In genomic region chr4:184645904-184646610, GRCh38 we compare ENCODE assay signal across 10 cellular contexts. TPM values are rescaled to one million over a fixed set of nuclear protein-coding genes. Genes with fewer than 3 reads are reported as not detected.
DNase-seq lines count a peak whose midpoint lies in the region; ATAC-seq and TF ChIP-seq lines count a peak whose summit lies in the region.
"Had no signal": no experiment of that assay in that cellular context is flagged by ENCODE, and none has a peak within 500 bp of the region (broad histone marks: within the 10 kb centered on the region; RNA-seq: fewer than 3 reads in every experiment).

No MANE protein-coding gene starts in this region.

- 57% methylated on average over 6 of the region's 6 CpGs for WGBS in hepatocyte (ENCODE audit: low lambda C conversion rate, missing lambda C conversion rate)
- 35 to 43% (median 41%) methylated on average over 6 of the region's 6 CpGs for WGBS in stomach, 5 donors
- WGBS in heart right ventricle, 2 donors, result 52 to 63% methylated on average over 6 of the region's 6 CpGs

- intact Hi-C loops in activated B cell treated with CpG ODN at 0.5 μM for 24 hours (cut with micrococcal nuclease) (loop anchor here (5.0 to 10.0 kb wide), 6 partner anchors 249 to 1204 kb away; partner anchors contain the start of genes CDKN2AIP, RWDD4 and TRAPPC11), stomach (cut with DNase I; ENCODE audit: low total_unique reads) (no loop called here), heart right ventricle (cut with DNase I) (loop anchor here in 7 of 10 donors (5.0 to 10.0 kb wide), 7 partner anchors 86 to 384 kb away; partner anchors contain the start of gene CENPU (in 3 of the 7))

- H4K20me1 ChIP-seq in hepatocyte (ENCODE audit: insufficient read depth, poor library complexity, severe bottlenecking), result peaks cover 31% of the 10 kb centered on the region

- H3K4me3 ChIP-seq in hepatocyte (no peak overlapping the region), stomach (no peak overlapping the region), heart right ventricle (no peak overlapping the region)
- H3K4me3 ChIP-seq: SJSA1 had no signal

- peaks cover 84% of the 10 kb centered on the region for H3K79me2 ChIP-seq in hepatocyte

- H3K27ac ChIP-seq in hepatocyte, result peak overlapping the region; percentile 99
- peak overlapping the region in 3 of 5 donors; percentile 11 to 100 (median 98) for H3K27ac ChIP-seq in stomach
- peak overlapping the region in 5 of 10 donors; percentile 33 to 100 (median 97) for H3K27ac ChIP-seq in heart right ventricle
- H3K27ac ChIP-seq: SJSA1 had no signal

- TF ChIP-seq CTCF in activated B cell treated with CpG ODN at 0.5 μM for 24 hours (IDR thresholded peaks at IDR 0.05) (no peak), hepatocyte (IDR thresholded peaks at IDR 0.05; ENCODE audit: poor library complexity) (no peak), stomach (IDR thresholded peaks at IDR 0.05) (no peak), heart right ventricle (IDR thresholded peaks at IDR 0.05) (no peak)

- POLR2A ChIA-PET in activated B cell treated with CpG ODN at 0.5 μM for 24 hours (lab: Charles Lee), result no interaction called here

- H2AFZ ChIP-seq in hepatocyte, result no peak overlapping the region

- no peak for DNase-seq in activated T-cell treated with anti-CD3 and anti-CD28 coated beads, Interleukin-2, amount 50 U/mL, for 72 hours
- no peak for DNase-seq in activated T-cell treated with anti-CD3 and anti-CD28 coated beads, Interleukin-2, amount 50 U/mL, for 1 hour
- no peak for DNase-seq in activated B cell treated with CpG ODN at 0.5 μM for 24 hours
- DNase-seq in hepatocyte (ENCODE audit: low spot score), result no peak
- DNase-seq in stomach, result no peak
- no peak for DNase-seq in heart right ventricle
- DNase-seq: AML-193 had no signal

- no peaks in the 10 kb centered on the region for H3K27me3 ChIP-seq in hepatocyte
- H3K27me3 ChIP-seq in stomach, result no peaks in the 10 kb centered on the region
- no peaks in the 10 kb centered on the region for H3K27me3 ChIP-seq in heart right ventricle
- H3K27me3 ChIP-seq: SJSA1 had no signal

- no peak for ATAC-seq in activated T-cell treated with anti-CD3 and anti-CD28 coated beads, Interleukin-2, amount 50 U/mL, for 72 hours (replicated peaks in 1 of 2)
- no peak for ATAC-seq in activated B cell treated with CpG ODN at 0.5 μM for 24 hours (ENCODE audit: low read depth)
- ATAC-seq in GM21390 (IDR thresholded peaks at IDR 0.05; ENCODE audit: unreplicated experiment), result no peak
- no peak for ATAC-seq in GM18505 (IDR thresholded peaks at IDR 0.05; ENCODE audit: unreplicated experiment)
- ATAC-seq in heart right ventricle, result no peak

- no peaks in the 10 kb centered on the region for H3K9me2 ChIP-seq in hepatocyte (replicated peaks; ENCODE audit: insufficient read depth)

- TF ChIP-seq EP300 in stomach (IDR thresholded peaks at IDR 0.05), result no peak

- H3K4me3 Mint-ChIP-seq in activated T-cell treated with anti-CD3 and anti-CD28 coated beads, Interleukin-2, amount 50 U/mL, for 72 hours, result peak overlapping the region; percentile 99 to 100
- peak overlapping the region; percentile 9 for H3K4me3 Mint-ChIP-seq in activated B cell treated with CpG ODN at 0.5 μM for 24 hours

- no peaks in the 10 kb centered on the region for H3K27me3 Mint-ChIP-seq in activated T-cell treated with anti-CD3 and anti-CD28 coated beads, Interleukin-2, amount 50 U/mL, for 72 hours (ENCODE audit: low read depth)
- no peaks in the 10 kb centered on the region for H3K27me3 Mint-ChIP-seq in activated B cell treated with CpG ODN at 0.5 μM for 24 hours

- peaks cover 18 to 24% of the 10 kb centered on the region in 2 donors for H3K36me3 Mint-ChIP-seq in activated T-cell treated with anti-CD3 and anti-CD28 coated beads, Interleukin-2, amount 50 U/mL, for 72 hours (ENCODE audit: insufficient read depth in 2 of 2)
- H3K36me3 Mint-ChIP-seq in activated B cell treated with CpG ODN at 0.5 μM for 24 hours (ENCODE audit: low read depth), result peaks cover 42% of the 10 kb centered on the region

- H3K36me3 ChIP-seq in hepatocyte (replicated peaks; ENCODE audit: insufficient read depth, low read depth), result no peaks in the 10 kb centered on the region
- H3K36me3 ChIP-seq in stomach, result peaks cover 0 to 20% (median 4%) of the 10 kb centered on the region in 4 donors
- peaks cover 0 to 49% (median 0%) of the 10 kb centered on the region in 9 donors for H3K36me3 ChIP-seq in heart right ventricle

- CTCF ChIA-PET in activated B cell treated with CpG ODN at 0.5 μM for 24 hours (lab: Charles Lee), result no interaction called here

- peak overlapping the region; percentile 84 for H3K4me2 ChIP-seq in hepatocyte

- no peaks in the 10 kb centered on the region for H3K9me3 Mint-ChIP-seq in activated T-cell treated with anti-CD3 and anti-CD28 coated beads, Interleukin-2, amount 50 U/mL, for 72 hours
- no peaks in the 10 kb centered on the region for H3K9me3 Mint-ChIP-seq in activated B cell treated with CpG ODN at 0.5 μM for 24 hours

- peak overlapping the region; percentile 86 for H3K27ac Mint-ChIP-seq in activated T-cell treated with anti-CD3 and anti-CD28 coated beads, Interleukin-2, amount 50 U/mL, for 72 hours
- no peak overlapping the region for H3K27ac Mint-ChIP-seq in activated B cell treated with CpG ODN at 0.5 μM for 24 hours

- peaks cover 68% of the 10 kb centered on the region for H3K4me1 Mint-ChIP-seq in activated T-cell treated with anti-CD3 and anti-CD28 coated beads, Interleukin-2, amount 50 U/mL, for 72 hours (ENCODE audit: low read depth)
- peaks cover 54% of the 10 kb centered on the region for H3K4me1 Mint-ChIP-seq in activated B cell treated with CpG ODN at 0.5 μM for 24 hours

- TF ChIP-seq POLR2A in stomach (IDR thresholded peaks at IDR 0.05), result no peak
- no peak for TF ChIP-seq POLR2A in GM18505 (IDR thresholded peaks at IDR 0.05; ENCODE audit: borderline replicate concordance, extremely low read depth, insufficient read depth, insufficient read length)

- H3K9me3 ChIP-seq in hepatocyte (ENCODE audit: low read depth) (no peaks in the 10 kb centered on the region), stomach (no peaks in the 10 kb centered on the region), heart right ventricle (no peaks in the 10 kb centered on the region)

- H3K4me1 ChIP-seq in hepatocyte (ENCODE audit: insufficient read depth) (peaks cover 26% of the 10 kb centered on the region), stomach (peaks cover 42 to 74% (median 57%) of the 10 kb centered on the region in 4 donors), heart right ventricle (peaks cover 13 to 79% (median 64%) of the 10 kb centered on the region in 9 donors)

RNA-seq across cellular contexts. Expression of gene CASP3, which starts 3.2 kb away (rescaled TPM):
- total RNA-seq in activated T-cell treated with anti-CD3 and anti-CD28 coated beads, Interleukin-2, amount 50 U/mL, for 72 hours, result 10 to 100 TPM; 48.9 to 50.6 TPM
- total RNA-seq in activated B cell treated with CpG ODN at 0.5 μM for 24 hours (24.0 and 24.9 TPM in 2 replicates), hepatocyte (74.1 and 81.2 TPM in 2 replicates), stomach (10 to 100 TPM; 12.5 to 52.5 (median 18.8) TPM), heart right ventricle (10 to 100 TPM in 8 of 10 donors, 1 to 10 TPM in 2; 7.9 to 24.8 (median 13.5) TPM)
- polyA plus RNA-seq in hepatocyte (53.6 and 63.9 TPM in 2 replicates), stomach (10 to 100 TPM; 12.7 to 27.3 (median 18.7) TPM), heart right ventricle (10 to 100 TPM in 1 of 2 donors, 1 to 10 TPM in 1; 9.1 to 15.5 TPM)

RNA-seq across cellular contexts. Expression of gene PRIMPOL, which starts 3.5 kb away (rescaled TPM):
- 10 to 100 TPM; 24.1 to 34.2 TPM for total RNA-seq in activated T-cell treated with anti-CD3 and anti-CD28 coated beads, Interleukin-2, amount 50 U/mL, for 72 hours
- total RNA-seq in activated B cell treated with CpG ODN at 0.5 μM for 24 hours (9.1 and 11.6 TPM in 2 replicates), hepatocyte (11.9 and 14.5 TPM in 2 replicates), stomach (10 to 100 TPM; 14.8 to 88.8 (median 32.4) TPM), heart right ventricle (10 to 100 TPM in 6 of 10 donors, 1 to 10 TPM in 4; 7.2 to 13.7 (median 10.8) TPM)
- polyA plus RNA-seq in hepatocyte (9.1 and 10.3 TPM in 2 replicates), stomach (10 to 100 TPM; 11.5 to 20.2 (median 12.8) TPM), heart right ventricle (10 to 100 TPM in 1 of 2 donors, 1 to 10 TPM in 1; 7.2 to 85.2 TPM)
